ENCODE assay signal across 8 cellular contexts in genomic region chr1:206658264-206658980, GRCh38. TPM values are rescaled to one million over a fixed set of nuclear protein-coding genes. Genes with fewer than 3 reads are reported as not detected.
DNase-seq lines count a peak whose midpoint lies in the region; ATAC-seq and TF ChIP-seq lines count a peak whose summit lies in the region.

No MANE protein-coding gene starts in this region.

- peaks cover 19% of the 10 kb centered on the region for H3K4me1 Mint-ChIP-seq in activated naive CD8-positive, alpha-beta T cell (ENCODE audit: low read depth)

- TF ChIP-seq POLR2A in Peyer's patch (IDR thresholded peaks at IDR 0.05), result no peak

- H3K36me3 ChIP-seq in Peyer's patch (no peaks in the 10 kb centered on the region), iPS-20b (ENCODE audit: insufficient read depth, low read depth, low read length) (no peaks in the 10 kb centered on the region)

- peaks cover 16% of the 10 kb centered on the region for H3K27me3 Mint-ChIP-seq in activated naive CD8-positive, alpha-beta T cell

- H3K27ac ChIP-seq in AG04450 (ENCODE audit: low read depth, low read length) (no peak overlapping the region), Peyer's patch (peak overlapping the region in 3 of 4 donors; percentile 25 to 70 (median 36)), iPS-20b (ENCODE audit: low read length) (no peak overlapping the region)

- CTCF ChIA-PET in AG04450 (lab: Charles Lee), result interaction anchor here (0.6 to 11.0 kb wide), 6 partner anchors 10 to 50 kb away, joined by 3 to 202 read pairs (median 5); partner anchors contain the start of gene DYRK3

- H3K36me3 Mint-ChIP-seq in activated naive CD8-positive, alpha-beta T cell, result peaks cover 3% of the 10 kb centered on the region

- POLR2A ChIA-PET in AG04450 (lab: Yijun Ruan, JAX), result no interaction called here

- no peak overlapping the region for H3K4me3 ChIP-seq in AG04450 (ENCODE audit: low read depth, low read length)
- H3K4me3 ChIP-seq in Peyer's patch, result no peak overlapping the region
- H3K4me3 ChIP-seq in iPS-20b (ENCODE audit: low read length), result peak overlapping the region; percentile 52

- ATAC-seq in GM21723 (IDR thresholded peaks at IDR 0.05; ENCODE audit: unreplicated experiment), result peak; percentile 67
- ATAC-seq in GM18502 (IDR thresholded peaks at IDR 0.05; ENCODE audit: poor library complexity, unreplicated experiment), result no peak

- H3K4me1 ChIP-seq in Peyer's patch (peaks cover 0 to 12% (median 1%) of the 10 kb centered on the region in 4 donors), iPS-20b (ENCODE audit: insufficient read depth, low read length) (peaks cover 8% of the 10 kb centered on the region)

- peaks cover 8% of the 10 kb centered on the region for H3K27me3 ChIP-seq in AG04450 (ENCODE audit: control insufficient read depth, insufficient read depth, low read length)
- H3K27me3 ChIP-seq in Peyer's patch, result no peaks in the 10 kb centered on the region
- H3K27me3 ChIP-seq in iPS-20b (ENCODE audit: insufficient read depth, low read length), result peaks cover 51% of the 10 kb centered on the region

- no peak overlapping the region for H3K27ac Mint-ChIP-seq in activated naive CD8-positive, alpha-beta T cell

- DNase-seq in AG04450 (ENCODE audit: low read depth, low spot score) (no peak), Peyer's patch (peak in 2 of 3 donors; percentile 47 to 62), A172 (ENCODE audit: low spot score) (no peak)
- peak; percentile 80 for DNase-seq in stimulated activated CD8-positive, alpha-beta memory T cell treated with anti-CD3 and anti-CD28 coated beads, Interleukin-4, amount 100 ng/mL, for 48 hours

- TF ChIP-seq CTCF in AG04450 (IDR thresholded peaks at IDR 0.05; ENCODE audit: low read depth, low read length) (peak; percentile 73), Peyer's patch (IDR thresholded peaks at IDR 0.05) (peak in 5 of 6 experiments; percentile 43 to 78 (median 55))

- H3K4me3 Mint-ChIP-seq in activated naive CD8-positive, alpha-beta T cell, result peak overlapping the region; percentile 10

- H3K9ac ChIP-seq in iPS-20b (ENCODE audit: low read depth, low read length), result no peak overlapping the region

- H3K9me3 Mint-ChIP-seq in activated naive CD8-positive, alpha-beta T cell (ENCODE audit: low read depth), result no peaks in the 10 kb centered on the region

- H3K9me3 ChIP-seq in AG04450 (ENCODE audit: control insufficient read depth, insufficient read depth, low read length) (no peaks in the 10 kb centered on the region; the same call in 1 of the 2 replicates), Peyer's patch (no peaks in the 10 kb centered on the region), iPS-20b (ENCODE audit: insufficient read depth, low read depth, low read length) (no peaks in the 10 kb centered on the region)

RNA-seq across cellular contexts. Expression of gene DYRK3, which starts 23.1 kb away (rescaled TPM):
- polyA plus RNA-seq in AG04450 (2011; rRNA removed), result 13.4 and 13.8 TPM in 2 replicates
- polyA minus RNA-seq in AG04450 (2011; rRNA and poly(A)+ RNA removed), result 11.4 and 16.4 TPM in 2 replicates
- total RNA-seq in Peyer's patch, result 1 to 10 TPM in 1 of 4 donors, under 1 TPM in 2, not detected in 1; 0.67 to 3.3 (median 0.85) TPM
- total RNA-seq in A172 (2014; rRNA removed; shearing (Covaris generic)), result 26.8 and 32.8 TPM in 2 replicates

RNA-seq across cellular contexts. Expression of gene MAPKAPK2, which starts 26.3 kb away (rescaled TPM):
- 64.9 and 76.2 TPM in 2 replicates for polyA plus RNA-seq in AG04450 (2011; rRNA removed)
- 67.5 and 79.1 TPM in 2 replicates for polyA minus RNA-seq in AG04450 (2011; rRNA and poly(A)+ RNA removed)
- 10 to 100 TPM; 49.6 to 92.4 (median 59.6) TPM for total RNA-seq in Peyer's patch
- 46.9 and 48.6 TPM in 2 replicates for total RNA-seq in A172 (2014; rRNA removed; shearing (Covaris generic))

RNA-seq across cellular contexts. Expression of gene EIF2D, which starts 46.2 kb away (rescaled TPM):
- polyA plus RNA-seq in AG04450 (2011; rRNA removed), result 71.8 and 74.0 TPM in 2 replicates
- polyA minus RNA-seq in AG04450 (2011; rRNA and poly(A)+ RNA removed), result 43.8 and 45.5 TPM in 2 replicates
- total RNA-seq in Peyer's patch, result 10 to 100 TPM; 20.0 to 66.0 (median 34.9) TPM
- total RNA-seq in A172 (2014; rRNA removed; shearing (Covaris generic)), result 53.6 and 54.7 TPM in 2 replicates

Comparison
In these comparisons a context has a peak if more than half of its experiments do, and no peak if none do; other contexts are left out.
1. DNase-seq: peak in Peyer's patch (2 of 3) and stimulated activated CD8-positive, alpha-beta memory T cell treated with anti-CD3 and anti-CD28 coated beads, Interleukin-4, amount 100 ng/mL, for 48 hours (single experiment); none in AG04450 (single experiment) and A172 (single experiment).
2. H3K27ac ChIP-seq: peak in Peyer's patch (3 of 4); none in AG04450 (single experiment) and iPS-20b (single experiment).